Comparison of ENCODE assay signal across 1 cellular context in the genomic region with DNA sequence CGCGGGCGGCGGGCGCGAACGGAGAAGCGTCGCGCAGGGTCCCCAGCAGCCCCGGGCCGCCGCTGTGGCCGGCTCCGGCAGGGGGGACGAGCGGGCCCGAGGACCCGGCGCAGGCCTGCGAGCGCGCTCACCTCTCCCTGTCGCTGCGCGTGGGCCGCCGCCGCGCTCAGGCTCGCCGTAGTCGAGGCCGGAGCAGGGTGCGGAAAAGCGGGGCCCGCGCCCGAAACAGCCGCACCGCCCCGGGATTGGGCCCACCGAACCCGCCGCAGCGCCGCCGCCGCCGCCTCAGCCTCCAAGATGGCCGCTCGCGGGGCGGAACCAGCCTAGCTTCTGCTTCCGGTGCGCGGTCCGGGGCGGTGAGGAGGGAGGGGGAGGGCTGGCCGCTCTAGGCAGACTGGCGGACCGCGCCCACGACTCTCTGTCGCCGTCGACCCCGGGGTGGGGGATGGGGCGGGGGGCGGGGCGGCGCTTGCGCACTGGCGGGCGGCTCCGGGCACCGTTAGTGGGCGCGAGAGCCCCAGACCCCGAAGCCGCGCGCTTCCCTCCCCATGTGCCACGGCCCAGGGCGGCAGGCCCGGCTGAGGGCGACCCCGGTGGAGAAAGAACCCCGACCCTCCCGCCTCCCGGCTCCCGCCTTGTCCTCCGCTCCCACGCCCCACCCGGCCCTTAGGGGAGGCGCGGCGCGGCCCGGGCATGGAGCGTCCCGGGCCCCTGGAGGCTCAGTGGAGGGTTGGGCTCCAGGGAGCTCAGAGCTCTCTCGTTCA.
TF ChIP-seq lines count a peak whose summit lies in the region.

Gene UBE2J2, minus strand, starts transcription at position 320 of the 764 bp plus-strand sequence. CDS start 5,862 bp downstream, outside the sequence.

TF ChIP-seq in K562, 482 proteins besides CTCF, POLR2A, EP300 and RAD21 (continued from another document and continues in another):
- TF ChIP-seq IRF1 (CRISPR knock-in tag; IDR thresholded peaks at IDR 0.05; ENCODE audit: borderline replicate concordance) (no peak), NUFIP1 (IDR thresholded peaks at IDR 0.05; ENCODE audit: partially characterized antibody) (no peak), CHD4 (IDR thresholded peaks at IDR 0.05; ENCODE audit: insufficient read depth, insufficient replicate concordance, low read depth, low read length, poor library complexity, severe bottlenecking) (no peak), HDAC6 (IDR thresholded peaks at IDR 0.05; ENCODE audit: low read depth, low read length) (no peak), ZBTB8A (IDR thresholded peaks at IDR 0.05; ENCODE audit: partially characterized antibody) (no peak), SIX5 (IDR thresholded peaks at IDR 0.05; ENCODE audit: borderline replicate concordance in 1 of 2, insufficient read depth in 1 of 2, low read depth in 1 of 2, low read length in 2 of 2) (peak in 1 of 2 experiments; percentile 50; a peak in 1 of 4 replicates), TAF15 (IDR thresholded peaks at IDR 0.05; ENCODE audit: low read depth, low read length) (no peak), RBM39 (optimal IDR thresholded peaks at IDR 0.05; ENCODE audit: low read depth, low read length) (no peak), ZNF174 (CRISPR knock-in tag; IDR thresholded peaks at IDR 0.05) (no peak), HMGN3 (IDR thresholded peaks at IDR 0.05; ENCODE audit: borderline replicate concordance, extremely low read depth, insufficient read length, low read depth, low read length) (peak; percentile 52), MECOM (CRISPR knock-in tag; IDR thresholded peaks at IDR 0.05) (no peak), POLR2H (tag; IDR thresholded peaks at IDR 0.05; ENCODE audit: low read depth) (no peak), STAT5A (IDR thresholded peaks at IDR 0.05; ENCODE audit: borderline replicate concordance, low read length) (no peak), CHCHD3 (CRISPR knock-in tag; IDR thresholded peaks at IDR 0.05) (no peak), ATF2 (CRISPR knock-in tag; IDR thresholded peaks at IDR 0.05) (no peak), HCFC1 (IDR thresholded peaks at IDR 0.05; ENCODE audit: low read depth, low read length) (peak; percentile 87), TEAD2 (tag; IDR thresholded peaks at IDR 0.05) (no peak), HSF4 (CRISPR knock-in tag; IDR thresholded peaks at IDR 0.05; ENCODE audit: borderline replicate concordance) (no peak), DIDO1 (tag; IDR thresholded peaks at IDR 0.05; ENCODE audit: low read depth) (no peak), SMARCB1 (IDR thresholded peaks at IDR 0.05; ENCODE audit: insufficient read length, low read depth) (no peak), RBM17 (IDR thresholded peaks at IDR 0.05; ENCODE audit: borderline replicate concordance, low read depth, low read length) (no peak), HDGF (IDR thresholded peaks at IDR 0.05) (no peak), SMARCA5 (IDR thresholded peaks at IDR 0.05) (no peak), ZNF75A (CRISPR knock-in tag; IDR thresholded peaks at IDR 0.05) (no peak), ZNF551 (CRISPR knock-in tag; IDR thresholded peaks at IDR 0.05) (no peak), NRF1 (conservative IDR thresholded peaks at IDR 0.05 in 1 of 2, IDR thresholded peaks at IDR 0.05 in 1 of 2) (peak; percentile 85 to 87), E2F5 (CRISPR knock-in tag; IDR thresholded peaks at IDR 0.05) (no peak), ZNF239 (CRISPR knock-in tag; IDR thresholded peaks at IDR 0.05) (0 out of 2 replicates have a peak, but pooled peaks have one; percentile 16), ZNF707 (CRISPR knock-in tag; conservative IDR thresholded peaks at IDR 0.05) (no peak), MITF (IDR thresholded peaks at IDR 0.05) (no peak), XRCC5 (IDR thresholded peaks at IDR 0.05; ENCODE audit: low read depth, low read length) (no peak; the same call in 1 of the 2 replicates), GABPA (tag; conservative IDR thresholded peaks at IDR 0.05; ENCODE audit: low read depth) (peak; percentile 100), BACH1 (tag; IDR thresholded peaks at IDR 0.05) (no peak), HMG20B (CRISPR knock-in tag; IDR thresholded peaks at IDR 0.05) (no peak), ZNF398 (CRISPR knock-in tag; IDR thresholded peaks at IDR 0.05) (no peak), E2F8 (IDR thresholded peaks at IDR 0.05; ENCODE audit: low read depth, partially characterized antibody) (peak; percentile 35)
- TF ChIP-seq, protein P1, sequence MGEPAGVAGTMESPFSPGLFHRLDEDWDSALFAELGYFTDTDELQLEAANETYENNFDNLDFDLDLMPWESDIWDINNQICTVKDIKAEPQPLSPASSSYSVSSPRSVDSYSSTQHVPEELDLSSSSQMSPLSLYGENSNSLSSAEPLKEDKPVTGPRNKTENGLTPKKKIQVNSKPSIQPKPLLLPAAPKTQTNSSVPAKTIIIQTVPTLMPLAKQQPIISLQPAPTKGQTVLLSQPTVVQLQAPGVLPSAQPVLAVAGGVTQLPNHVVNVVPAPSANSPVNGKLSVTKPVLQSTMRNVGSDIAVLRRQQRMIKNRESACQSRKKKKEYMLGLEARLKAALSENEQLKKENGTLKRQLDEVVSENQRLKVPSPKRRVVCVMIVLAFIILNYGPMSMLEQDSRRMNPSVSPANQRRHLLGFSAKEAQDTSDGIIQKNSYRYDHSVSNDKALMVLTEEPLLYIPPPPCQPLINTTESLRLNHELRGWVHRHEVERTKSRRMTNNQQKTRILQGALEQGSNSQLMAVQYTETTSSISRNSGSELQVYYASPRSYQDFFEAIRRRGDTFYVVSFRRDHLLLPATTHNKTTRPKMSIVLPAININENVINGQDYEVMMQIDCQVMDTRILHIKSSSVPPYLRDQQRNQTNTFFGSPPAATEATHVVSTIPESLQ (CRISPR knock-in tag; IDR thresholded peaks at IDR 0.05): no peak
- TF ChIP-seq, protein P2, sequence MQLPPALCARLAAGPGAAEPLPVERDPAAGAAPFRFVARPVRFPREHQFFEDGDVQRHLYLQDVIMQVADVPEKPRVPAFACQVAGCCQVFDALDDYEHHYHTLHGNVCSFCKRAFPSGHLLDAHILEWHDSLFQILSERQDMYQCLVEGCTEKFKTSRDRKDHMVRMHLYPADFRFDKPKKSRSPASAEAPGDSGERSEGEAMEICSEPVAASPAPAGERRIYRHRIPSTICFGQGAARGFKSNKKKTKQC (CRISPR knock-in tag; IDR thresholded peaks at IDR 0.05): 0 out of 2 replicates have a peak, but pooled peaks have one; percentile 27
- TF ChIP-seq, protein P3, sequence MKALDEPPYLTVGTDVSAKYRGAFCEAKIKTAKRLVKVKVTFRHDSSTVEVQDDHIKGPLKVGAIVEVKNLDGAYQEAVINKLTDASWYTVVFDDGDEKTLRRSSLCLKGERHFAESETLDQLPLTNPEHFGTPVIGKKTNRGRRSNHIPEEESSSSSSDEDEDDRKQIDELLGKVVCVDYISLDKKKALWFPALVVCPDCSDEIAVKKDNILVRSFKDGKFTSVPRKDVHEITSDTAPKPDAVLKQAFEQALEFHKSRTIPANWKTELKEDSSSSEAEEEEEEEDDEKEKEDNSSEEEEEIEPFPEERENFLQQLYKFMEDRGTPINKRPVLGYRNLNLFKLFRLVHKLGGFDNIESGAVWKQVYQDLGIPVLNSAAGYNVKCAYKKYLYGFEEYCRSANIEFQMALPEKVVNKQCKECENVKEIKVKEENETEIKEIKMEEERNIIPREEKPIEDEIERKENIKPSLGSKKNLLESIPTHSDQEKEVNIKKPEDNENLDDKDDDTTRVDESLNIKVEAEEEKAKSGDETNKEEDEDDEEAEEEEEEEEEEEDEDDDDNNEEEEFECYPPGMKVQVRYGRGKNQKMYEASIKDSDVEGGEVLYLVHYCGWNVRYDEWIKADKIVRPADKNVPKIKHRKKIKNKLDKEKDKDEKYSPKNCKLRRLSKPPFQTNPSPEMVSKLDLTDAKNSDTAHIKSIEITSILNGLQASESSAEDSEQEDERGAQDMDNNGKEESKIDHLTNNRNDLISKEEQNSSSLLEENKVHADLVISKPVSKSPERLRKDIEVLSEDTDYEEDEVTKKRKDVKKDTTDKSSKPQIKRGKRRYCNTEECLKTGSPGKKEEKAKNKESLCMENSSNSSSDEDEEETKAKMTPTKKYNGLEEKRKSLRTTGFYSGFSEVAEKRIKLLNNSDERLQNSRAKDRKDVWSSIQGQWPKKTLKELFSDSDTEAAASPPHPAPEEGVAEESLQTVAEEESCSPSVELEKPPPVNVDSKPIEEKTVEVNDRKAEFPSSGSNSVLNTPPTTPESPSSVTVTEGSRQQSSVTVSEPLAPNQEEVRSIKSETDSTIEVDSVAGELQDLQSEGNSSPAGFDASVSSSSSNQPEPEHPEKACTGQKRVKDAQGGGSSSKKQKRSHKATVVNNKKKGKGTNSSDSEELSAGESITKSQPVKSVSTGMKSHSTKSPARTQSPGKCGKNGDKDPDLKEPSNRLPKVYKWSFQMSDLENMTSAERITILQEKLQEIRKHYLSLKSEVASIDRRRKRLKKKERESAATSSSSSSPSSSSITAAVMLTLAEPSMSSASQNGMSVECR (CRISPR knock-in tag; IDR thresholded peaks at IDR 0.05): peak; percentile 82
